In genomic region chr1:68291763-68292384, GRCh38 we compare ENCODE assay signal across 17 cellular contexts. TPM values are rescaled to one million over a fixed set of nuclear protein-coding genes. Genes with fewer than 3 reads are reported as not detected.
DNase-seq lines count a peak whose midpoint lies in the region; ATAC-seq and TF ChIP-seq lines count a peak whose summit lies in the region.
"Had no signal": no experiment of that assay in that cellular context is flagged by ENCODE, and none has a peak within 500 bp of the region (broad histone marks: within the 10 kb centered on the region; RNA-seq: fewer than 3 reads in every experiment).

No MANE protein-coding gene starts in this region.

- H3K9me3 ChIP-seq in HUES6 (ENCODE audit: control insufficient read depth, insufficient read depth, low read depth, low read length): no peaks in the 10 kb centered on the region
- H3K9me3 ChIP-seq in neuronal stem cell (replicated peaks in 1 of 2; ENCODE audit: control insufficient read depth in 2 of 2, insufficient read depth in 1 of 2, low read depth in 1 of 2, low read length in 2 of 2): peaks cover 0 to 2% of the 10 kb centered on the region in 2 donors
- H3K9me3 ChIP-seq: esophagus squamous epithelium had no signal

- WGBS in neuronal stem cell (ENCODE audit: extremely low coverage in 2 of 2, insufficient read length in 2 of 2, insufficient replicate concordance in 1 of 2), 2 donors: no CpG with 5 or more reads among the region's 2 CpGs

- TF ChIP-seq CTCF in fibroblast of mammary gland (conservative IDR thresholded peaks at IDR 0.05; ENCODE audit: control insufficient read depth, insufficient read depth, low read depth, low read length): no peak

- H3K79me1 ChIP-seq in neuronal stem cell (ENCODE audit: low read depth, low read length): no peaks in the 10 kb centered on the region

- H3K27me3 ChIP-seq in HUES6 (ENCODE audit: control insufficient read depth, insufficient read depth, low read length) (peaks cover 47% of the 10 kb centered on the region), neuronal stem cell (ENCODE audit: control insufficient read depth in 3 of 3, insufficient read depth in 3 of 3, low read depth in 1 of 3, low read length in 3 of 3) (peaks cover 0 to 10% (median 0%) of the 10 kb centered on the region in 3 experiments)
- H3K27me3 ChIP-seq: esophagus squamous epithelium had no signal

- H3K4ac ChIP-seq in neuronal stem cell (ENCODE audit: low read length): no peak overlapping the region

- H2BK15ac ChIP-seq in neuronal stem cell (ENCODE audit: low read length): no peak overlapping the region

- no peak overlapping the region for H3K4me2 ChIP-seq in neuronal stem cell (ENCODE audit: insufficient read depth, low read length, poor library complexity, severe bottlenecking)

- H2BK5ac ChIP-seq in neuronal stem cell (ENCODE audit: low read length): no peak overlapping the region

- no peak overlapping the region for H3K14ac ChIP-seq in neuronal stem cell (ENCODE audit: low read length)

- DNase-seq in SKM-1 treated with dmso at 0.1 percent for 144 hours (lab: John Stamatoyannopoulos, UW; ENCODE audit: unreplicated experiment) (peak; percentile 72), fibroblast of mammary gland (ENCODE audit: low read depth) (peak; percentile 41), neuronal stem cell (ENCODE audit: low spot score) (no peak), medulla oblongata (ENCODE audit: extremely low spot score) (no peak)
- DNase-seq: activated CD4-positive, alpha-beta T cell treated with anti-CD3 and anti-CD28 coated beads for 36 hours; activated T-cell treated with anti-CD3 and anti-CD28 coated beads, Interleukin-2, amount 50 U/mL, for 4 hours; caudate nucleus; esophagus squamous epithelium; GF-D8; kidney glomerular epithelial cell; NCI-H69 had no signal

- H2BK120ac ChIP-seq in neuronal stem cell (ENCODE audit: low read depth, low read length): no peak overlapping the region

- H3K23ac ChIP-seq in neuronal stem cell (ENCODE audit: low read depth, low read length, poor library complexity): no peak overlapping the region

- peaks cover 41% of the 10 kb centered on the region for H3K4me1 ChIP-seq in HUES6 (ENCODE audit: control insufficient read depth, insufficient read depth, low read length)
- peaks cover 19 to 29% of the 10 kb centered on the region in 2 donors for H3K4me1 ChIP-seq in neuronal stem cell (ENCODE audit: control insufficient read depth in 2 of 2, insufficient read depth in 1 of 2, low read depth in 1 of 2, low read length in 2 of 2)

- H2AFZ ChIP-seq in neuronal stem cell (ENCODE audit: low read length): peak overlapping the region; percentile 34

- peak overlapping the region; percentile 21 for H3K9ac ChIP-seq in HUES6 (ENCODE audit: low read length)
- H3K9ac ChIP-seq in neuronal stem cell (ENCODE audit: low read depth, low read length, poor library complexity): no peak overlapping the region

- no peak overlapping the region for H2AK5ac ChIP-seq in neuronal stem cell (ENCODE audit: low read depth, low read length)

- no peaks in the 10 kb centered on the region for H3K36me3 ChIP-seq in HUES6 (ENCODE audit: control insufficient read depth, insufficient read depth, low read length)
- H3K36me3 ChIP-seq in neuronal stem cell (replicated peaks in 1 of 2; ENCODE audit: control insufficient read depth in 2 of 2, insufficient read depth in 2 of 2, low read length in 2 of 2): no peaks in the 10 kb centered on the region
- H3K36me3 ChIP-seq: esophagus squamous epithelium had no signal

- H2BK12ac ChIP-seq in neuronal stem cell (ENCODE audit: low read length): no peak overlapping the region

- H4K91ac ChIP-seq in neuronal stem cell (ENCODE audit: low read depth, low read length, poor library complexity): no peak overlapping the region

- H3K4me3 ChIP-seq in HUES6 (ENCODE audit: low read depth, low read length) (no peak overlapping the region), fibroblast of mammary gland (ENCODE audit: control insufficient read depth, low read depth, low read length) (no peak overlapping the region), neuronal stem cell (ENCODE audit: low read length in 2 of 2) (no peak overlapping the region)
- H3K4me3 ChIP-seq: esophagus squamous epithelium had no signal

- H3K18ac ChIP-seq in neuronal stem cell (ENCODE audit: low read length): no peak overlapping the region

- ATAC-seq in HG03354 (IDR thresholded peaks at IDR 0.05; ENCODE audit: poor library complexity, severe bottlenecking, unreplicated experiment) (no peak), HG02759 (IDR thresholded peaks at IDR 0.05; ENCODE audit: unreplicated experiment) (no peak), GM21737 (IDR thresholded peaks at IDR 0.05; ENCODE audit: unreplicated experiment) (no peak)
- ATAC-seq: activated CD4-positive, alpha-beta T cell treated with anti-CD3 and anti-CD28 coated beads for 36 hours; activated T-cell treated with anti-CD3 and anti-CD28 coated beads, Interleukin-2, amount 50 U/mL, for 4 hours had no signal

- H3K27ac ChIP-seq in HUES6 (ENCODE audit: low read depth, low read length) (no peak overlapping the region; the same call in 1 of the 2 replicates), neuronal stem cell (replicated peaks; ENCODE audit: low read length) (no peak overlapping the region)
- H3K27ac ChIP-seq: C4-2B, esophagus squamous epithelium, HL-60 had no signal

- H4K8ac ChIP-seq in neuronal stem cell (ENCODE audit: low read depth, low read length): no peak overlapping the region

RNA-seq across cellular contexts. Expression of gene WLS, which starts 59.6 kb away (rescaled TPM):
- 5.3 TPM for polyA plus RNA-seq in neuronal stem cell (2013, experiment 1 of 2)
- 4.3 TPM for polyA plus RNA-seq in neuronal stem cell (2013, experiment 2 of 2)

Comparison
In these comparisons a context has a peak if more than half of its experiments do, and no peak if none do; other contexts are left out.
1. DNase-seq: peak in SKM-1 treated with dmso at 0.1 percent for 144 hours (single experiment) and fibroblast of mammary gland (single experiment); none in neuronal stem cell (single experiment) and medulla oblongata (single experiment).